In the genomic region with DNA sequence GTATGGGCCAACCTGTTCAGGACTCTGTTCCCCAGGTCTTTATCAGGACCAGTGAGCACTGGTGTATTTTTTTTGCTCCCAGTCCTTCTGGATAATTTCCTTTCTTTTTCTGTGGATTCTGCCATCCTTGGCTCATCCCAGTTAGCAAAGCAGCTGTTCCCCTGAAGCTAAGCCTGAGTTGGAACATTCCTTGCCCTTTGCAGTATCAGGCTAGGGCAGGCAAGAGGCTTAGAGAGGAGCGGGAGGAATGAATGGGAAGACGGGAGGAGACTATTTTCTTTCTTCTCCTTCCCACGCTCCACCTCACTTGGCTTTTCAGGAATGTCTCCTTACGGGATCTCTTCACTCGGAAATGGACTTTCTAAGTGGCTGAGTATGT, we compare ENCODE assay signal across 21 cellular contexts. TPM values are rescaled to one million over a fixed set of nuclear protein-coding genes. Genes with fewer than 3 reads are reported as not detected.
DNase-seq lines count a peak whose midpoint lies in the region; ATAC-seq and TF ChIP-seq lines count a peak whose summit lies in the region.
"Had no signal": no experiment of that assay in that cellular context is flagged by ENCODE, and none has a peak within 500 bp of the region (broad histone marks: within the 10 kb centered on the region; RNA-seq: fewer than 3 reads in every experiment).

No MANE protein-coding gene starts in this region.

- H3K4me3 Mint-ChIP-seq in activated T-helper 2 cell treated with anti-CD3 and anti-CD28 coated beads, Interferon-gamma antibody, Interleukin-2, Interleukin-4, amounts not matched to agents 10 μg/mL and 5 μg/mL and 100 μg/mL, durations not matched to agents 14 hours and 24 hours and 36 hours (ENCODE audit: low read depth), result no peak overlapping the region
- H3K4me3 Mint-ChIP-seq: activated CD4-positive, alpha-beta T cell treated with anti-CD3 and anti-CD28 coated beads for 36 hours; naive thymus-derived CD8-positive, alpha-beta T cell had no signal

- no peak overlapping the region for H3K4me3 ChIP-seq in upper lobe of right lung
- H3K4me3 ChIP-seq: breast epithelium, coronary artery, lung, stomach, upper lobe of left lung had no signal

- no peaks in the 10 kb centered on the region for H3K36me3 Mint-ChIP-seq in activated T-helper 2 cell treated with anti-CD3 and anti-CD28 coated beads, Interferon-gamma antibody, Interleukin-2, Interleukin-4, amounts not matched to agents 10 μg/mL and 5 μg/mL and 100 μg/mL, durations not matched to agents 14 hours and 24 hours and 36 hours (ENCODE audit: low read depth)

- no peaks in the 10 kb centered on the region for H3K4me1 ChIP-seq in upper lobe of right lung
- H3K4me1 ChIP-seq: foreskin keratinocyte, stomach, upper lobe of left lung had no signal

- no peak for TF ChIP-seq CTCF in upper lobe of right lung (IDR thresholded peaks at IDR 0.05)

- no peaks in the 10 kb centered on the region for H3K4me1 Mint-ChIP-seq in activated T-helper 2 cell treated with anti-CD3 and anti-CD28 coated beads, Interferon-gamma antibody, Interleukin-2, Interleukin-4, amounts not matched to agents 10 μg/mL and 5 μg/mL and 100 μg/mL, durations not matched to agents 14 hours and 24 hours and 36 hours (ENCODE audit: low read depth)
- H3K4me1 Mint-ChIP-seq: activated CD4-positive, alpha-beta T cell treated with anti-CD3 and anti-CD28 coated beads for 36 hours; naive thymus-derived CD8-positive, alpha-beta T cell had no signal

- ATAC-seq in upper lobe of right lung, result peak; percentile 6
- no peak for ATAC-seq in HG02623 (IDR thresholded peaks at IDR 0.05; ENCODE audit: unreplicated experiment)
- ATAC-seq: activated CD4-positive, alpha-beta T cell treated with anti-CD3 and anti-CD28 coated beads for 36 hours; foreskin keratinocyte; HCT116; naive thymus-derived CD8-positive, alpha-beta T cell had no signal

- H3K27me3 ChIP-seq in upper lobe of right lung, result no peaks in the 10 kb centered on the region
- H3K27me3 ChIP-seq: breast epithelium, upper lobe of left lung had no signal

- intact Hi-C loops in upper lobe of right lung (cut with DNase I), result no loop called here
- intact Hi-C loops in activated T-helper 2 cell treated with anti-CD3 and anti-CD28 coated beads, Interferon-gamma antibody, Interleukin-2, Interleukin-4, amounts not matched to agents 10 μg/mL and 5 μg/mL and 100 μg/mL, durations not matched to agents 14 hours and 24 hours and 36 hours (cut with micrococcal nuclease), result no loop called here

- H3K9me3 ChIP-seq in upper lobe of right lung, result no peaks in the 10 kb centered on the region
- H3K9me3 ChIP-seq: breast epithelium, stomach, upper lobe of left lung had no signal

- DNase-seq in NCI-H2107 treated with DMSO at 0.1 percent for 48 hours (lab: John Stamatoyannopoulos, UW; ENCODE audit: unreplicated experiment) (peak; percentile 50), NCI-H2107 (lab: John Stamatoyannopoulos, UW) (no peak), fibroblast of peridontal ligament (ENCODE audit: extremely low read depth) (peak; percentile 17), kidney glomerular epithelial cell (lab: John Stamatoyannopoulos, UW) (peak; percentile 87), upper lobe of right lung (no peak), NK-92 (lab: John Stamatoyannopoulos, UW; ENCODE audit: unreplicated experiment) (no peak)
- no peak for DNase-seq in activated T-helper 2 cell treated with anti-CD3 and anti-CD28 coated beads, Interferon-gamma antibody, Interleukin-2, Interleukin-4, amounts not matched to agents 10 μg/mL and 5 μg/mL and 100 μg/mL, durations not matched to agents 14 hours and 24 hours and 36 hours (ENCODE audit: low spot score)
- DNase-seq: 8988T; activated CD4-positive, alpha-beta T cell treated with anti-CD3 and anti-CD28 coated beads for 36 hours; naive thymus-derived CD8-positive, alpha-beta T cell; NCI-H1694; NCI-H524; stimulated activated CD4-positive, alpha-beta T cell treated with anti-CD3 and anti-CD28 coated beads, Interleukin-2, amount 100 ng/mL, for 48 hours; stomach; upper lobe of left lung had no signal

- H3K9me3 Mint-ChIP-seq in activated T-helper 2 cell treated with anti-CD3 and anti-CD28 coated beads, Interferon-gamma antibody, Interleukin-2, Interleukin-4, amounts not matched to agents 10 μg/mL and 5 μg/mL and 100 μg/mL, durations not matched to agents 14 hours and 24 hours and 36 hours, result no peaks in the 10 kb centered on the region
- H3K9me3 Mint-ChIP-seq: naive thymus-derived CD8-positive, alpha-beta T cell had no signal

- H3K27me3 Mint-ChIP-seq in activated T-helper 2 cell treated with anti-CD3 and anti-CD28 coated beads, Interferon-gamma antibody, Interleukin-2, Interleukin-4, amounts not matched to agents 10 μg/mL and 5 μg/mL and 100 μg/mL, durations not matched to agents 14 hours and 24 hours and 36 hours (ENCODE audit: low read depth), result peaks cover 2% of the 10 kb centered on the region
- H3K27me3 Mint-ChIP-seq: activated CD4-positive, alpha-beta T cell treated with anti-CD3 and anti-CD28 coated beads for 36 hours; naive thymus-derived CD8-positive, alpha-beta T cell had no signal

- no peak overlapping the region for H3K27ac Mint-ChIP-seq in activated T-helper 2 cell treated with anti-CD3 and anti-CD28 coated beads, Interferon-gamma antibody, Interleukin-2, Interleukin-4, amounts not matched to agents 10 μg/mL and 5 μg/mL and 100 μg/mL, durations not matched to agents 14 hours and 24 hours and 36 hours
- H3K27ac Mint-ChIP-seq: activated CD4-positive, alpha-beta T cell treated with anti-CD3 and anti-CD28 coated beads for 36 hours had no signal

- H3K27ac ChIP-seq in upper lobe of right lung, result no peak overlapping the region
- H3K27ac ChIP-seq: breast epithelium, coronary artery, foreskin keratinocyte, stomach, upper lobe of left lung had no signal

- no peaks in the 10 kb centered on the region for H3K36me3 ChIP-seq in upper lobe of right lung
- H3K36me3 ChIP-seq: breast epithelium, stomach had no signal

RNA-seq across cellular contexts. Expression of a gene that starts 29.2 kb away (rescaled TPM):
- 36.1 TPM for total RNA-seq in upper lobe of right lung
- 20.3 and 21.6 TPM in 2 replicates for total RNA-seq in activated T-helper 2 cell treated with anti-CD3 and anti-CD28 coated beads, Interferon-gamma antibody, Interleukin-2, Interleukin-4, amounts not matched to agents 10 μg/mL and 5 μg/mL and 100 μg/mL, durations not matched to agents 14 hours and 24 hours and 36 hours

RNA-seq across cellular contexts. Expression of a gene that starts 29.6 kb away (rescaled TPM):
- 26.0 TPM for total RNA-seq in upper lobe of right lung
- 28.8 and 29.6 TPM in 2 replicates for total RNA-seq in activated T-helper 2 cell treated with anti-CD3 and anti-CD28 coated beads, Interferon-gamma antibody, Interleukin-2, Interleukin-4, amounts not matched to agents 10 μg/mL and 5 μg/mL and 100 μg/mL, durations not matched to agents 14 hours and 24 hours and 36 hours

RNA-seq across cellular contexts. Expression of a gene that starts 53.0 kb away (rescaled TPM):
- total RNA-seq in upper lobe of right lung, result 28.6 TPM
- 3.2 and 5.9 TPM in 2 replicates for total RNA-seq in activated T-helper 2 cell treated with anti-CD3 and anti-CD28 coated beads, Interferon-gamma antibody, Interleukin-2, Interleukin-4, amounts not matched to agents 10 μg/mL and 5 μg/mL and 100 μg/mL, durations not matched to agents 14 hours and 24 hours and 36 hours

Comparison
In these comparisons a context has a peak if more than half of its experiments do, and no peak if none do; other contexts are left out.
1. DNase-seq: peak in NCI-H2107 treated with DMSO at 0.1 percent for 48 hours (single experiment), fibroblast of peridontal ligament (single experiment) and kidney glomerular epithelial cell (single experiment); none in NCI-H2107 (single experiment), upper lobe of right lung (single experiment), activated T-helper 2 cell treated with anti-CD3 and anti-CD28 coated beads, Interferon-gamma antibody, Interleukin-2, Interleukin-4, amounts not matched to agents 10 μg/mL and 5 μg/mL and 100 μg/mL, durations not matched to agents 14 hours and 24 hours and 36 hours (single experiment) and NK-92 (single experiment).